In genomic region chr3:94136133-94136532, GRCh38 we compare ENCODE assay signal across 28 cellular contexts.
"Had no signal": no experiment of that assay in that cellular context is flagged by ENCODE, and none has a peak within 500 bp of the region (broad histone marks: within the 10 kb centered on the region; RNA-seq: fewer than 3 reads in every experiment).

No MANE protein-coding gene starts in this region.

- DNase-seq: naive thymus-derived CD8-positive, alpha-beta T cell; occipital lobe; ovary; posterior cingulate gyrus; psoas muscle; right cardiac atrium; right lobe of liver; sigmoid colon; small intestine; stimulated activated CD4-positive, alpha-beta T cell treated with anti-CD3 and anti-CD28 coated beads, Interleukin-15, amount 100 ng/mL, for 24 hours; stimulated activated CD4-positive, alpha-beta T cell treated with anti-CD3 and anti-CD28 coated beads, Interleukin-2, amount 100 ng/mL, for 24 hours; stimulated activated CD4-positive, alpha-beta T cell treated with anti-CD3 and anti-CD28 coated beads, Interleukin-2, amount 100 ng/mL, for 48 hours; stimulated activated CD4-positive, alpha-beta T cell treated with anti-CD3 and anti-CD28 coated beads, Interleukin-4, amount 100 ng/mL, for 24 hours; stimulated activated naive B cell treated with anti-CD40 and anti-IgM and Interleukin-4, amounts not matched to agents 10 μg/mL and 1 μg/mL and 100 μg/mL, for 72 hours; stimulated activated naive CD4-positive, alpha-beta T cell treated with Interleukin-2 at 50 U/mL for 16 hours; stomach; thyroid gland; upper lobe of right lung; uterus had no signal

- H2AFZ ChIP-seq: neural progenitor cell, parathyroid adenoma had no signal

- H3K79me2 ChIP-seq: parathyroid adenoma had no signal

- H3K27me3 Mint-ChIP-seq: progenitor cell of endocrine pancreas; stimulated activated naive B cell treated with anti-CD40 and anti-IgM and Interleukin-4, amounts not matched to agents 10 μg/mL and 1 μg/mL and 100 μg/mL, for 72 hours; stimulated activated naive CD8-positive, alpha-beta T cell treated with anti-CD3 and anti-CD28 coated beads, Interleukin-15, Interleukin-2, amounts not matched to agents 100 ng/mL and 50 ng/mL, for 24 hours; type B pancreatic cell had no signal

- FAIRE-seq: small intestine had no signal

- H3K36me3 ChIP-seq: neural progenitor cell, ovary, right lobe of liver, sigmoid colon, stomach, thoracic aorta, thyroid gland, tibial nerve, upper lobe of right lung, uterus had no signal

- H3K4me1 ChIP-seq: psoas muscle, stomach, thyroid gland, tibial nerve, upper lobe of right lung, uterus had no signal

- H3K9me3 ChIP-seq: ovary, psoas muscle, right lobe of liver, sigmoid colon, stomach, thoracic aorta, thyroid gland, tibial nerve, upper lobe of right lung, uterus had no signal

- H3K9me3 Mint-ChIP-seq: natural killer cell treated with Interleukin-12 subunit alpha and Interleukin-12 subunit beta and Interleukin-15 and Interleukin-18, amount 100 ng/mL, for 72 hours; neural progenitor cell; type B pancreatic cell had no signal

- H3K4me2 ChIP-seq: neural progenitor cell had no signal

- H3K27ac Mint-ChIP-seq: naive thymus-derived CD8-positive, alpha-beta T cell; natural killer cell treated with Interleukin-12 subunit alpha and Interleukin-12 subunit beta and Interleukin-15 and Interleukin-18, amount 100 ng/mL, for 72 hours; neural progenitor cell; progenitor cell of endocrine pancreas; stimulated activated effector memory CD8-positive, alpha-beta T cell treated with anti-CD3 and anti-CD28 coated beads, Interleukin-12 subunit alpha, Interleukin-12 subunit beta, amount 100 ng/mL, for 72 hours; stimulated activated naive B cell treated with anti-CD40 and anti-IgM and Interleukin-4, amounts not matched to agents 10 μg/mL and 1 μg/mL and 100 μg/mL, for 72 hours; stimulated activated naive CD8-positive, alpha-beta T cell treated with anti-CD3 and anti-CD28 coated beads, Interleukin-15, Interleukin-2, amounts not matched to agents 100 ng/mL and 50 ng/mL, for 24 hours; type B pancreatic cell had no signal

- H3K9ac ChIP-seq: neural progenitor cell, parathyroid adenoma had no signal

- H3K27me3 ChIP-seq: neural progenitor cell, ovary, right lobe of liver, sigmoid colon, stomach, thyroid gland, tibial nerve, upper lobe of right lung, uterus had no signal

- H3K36me3 Mint-ChIP-seq: natural killer cell treated with Interleukin-12 subunit alpha and Interleukin-12 subunit beta and Interleukin-15 and Interleukin-18, amount 100 ng/mL, for 72 hours; neural progenitor cell; stimulated activated effector memory CD8-positive, alpha-beta T cell treated with anti-CD3 and anti-CD28 coated beads, Interleukin-12 subunit alpha, Interleukin-12 subunit beta, amount 100 ng/mL, for 72 hours; stimulated activated naive B cell treated with anti-CD40 and anti-IgM and Interleukin-4, amounts not matched to agents 10 μg/mL and 1 μg/mL and 100 μg/mL, for 72 hours; type B pancreatic cell had no signal

- H3K4me1 Mint-ChIP-seq: stimulated activated effector memory CD8-positive, alpha-beta T cell treated with anti-CD3 and anti-CD28 coated beads, Interleukin-12 subunit alpha, Interleukin-12 subunit beta, amount 100 ng/mL, for 72 hours; stimulated activated naive B cell treated with anti-CD40 and anti-IgM and Interleukin-4, amounts not matched to agents 10 μg/mL and 1 μg/mL and 100 μg/mL, for 72 hours had no signal

- ATAC-seq: naive thymus-derived CD8-positive, alpha-beta T cell; natural killer cell treated with Interleukin-12 subunit alpha and Interleukin-12 subunit beta and Interleukin-15 and Interleukin-18, amount 100 ng/mL, for 72 hours; psoas muscle; right cardiac atrium; right lobe of liver; stimulated activated effector memory CD8-positive, alpha-beta T cell treated with anti-CD3 and anti-CD28 coated beads, Interleukin-12 subunit alpha, Interleukin-12 subunit beta, amount 100 ng/mL, for 72 hours; stimulated activated naive B cell treated with anti-CD40 and anti-IgM and Interleukin-4, amounts not matched to agents 10 μg/mL and 1 μg/mL and 100 μg/mL, for 72 hours; upper lobe of right lung had no signal

- H3K4me3 ChIP-seq: neural progenitor cell, ovary, psoas muscle, right lobe of liver, sigmoid colon, stomach, thoracic aorta, thyroid gland, tibial nerve, upper lobe of right lung, uterus had no signal

- H3K4me3 Mint-ChIP-seq: naive thymus-derived CD8-positive, alpha-beta T cell; natural killer cell treated with Interleukin-12 subunit alpha and Interleukin-12 subunit beta and Interleukin-15 and Interleukin-18, amount 100 ng/mL, for 72 hours; neural progenitor cell; stimulated activated effector memory CD8-positive, alpha-beta T cell treated with anti-CD3 and anti-CD28 coated beads, Interleukin-12 subunit alpha, Interleukin-12 subunit beta, amount 100 ng/mL, for 72 hours; stimulated activated naive B cell treated with anti-CD40 and anti-IgM and Interleukin-4, amounts not matched to agents 10 μg/mL and 1 μg/mL and 100 μg/mL, for 72 hours; stimulated activated naive CD8-positive, alpha-beta T cell treated with anti-CD3 and anti-CD28 coated beads, Interleukin-15, Interleukin-2, amounts not matched to agents 100 ng/mL and 50 ng/mL, for 24 hours; type B pancreatic cell had no signal

- H3K27ac ChIP-seq: neural progenitor cell, ovary, parathyroid adenoma, psoas muscle, right lobe of liver, sigmoid colon, stomach, thoracic aorta, thyroid gland, tibial nerve, upper lobe of right lung, uterus had no signal
